ENCODE assay signal across 8 cellular contexts in the genomic region with DNA sequence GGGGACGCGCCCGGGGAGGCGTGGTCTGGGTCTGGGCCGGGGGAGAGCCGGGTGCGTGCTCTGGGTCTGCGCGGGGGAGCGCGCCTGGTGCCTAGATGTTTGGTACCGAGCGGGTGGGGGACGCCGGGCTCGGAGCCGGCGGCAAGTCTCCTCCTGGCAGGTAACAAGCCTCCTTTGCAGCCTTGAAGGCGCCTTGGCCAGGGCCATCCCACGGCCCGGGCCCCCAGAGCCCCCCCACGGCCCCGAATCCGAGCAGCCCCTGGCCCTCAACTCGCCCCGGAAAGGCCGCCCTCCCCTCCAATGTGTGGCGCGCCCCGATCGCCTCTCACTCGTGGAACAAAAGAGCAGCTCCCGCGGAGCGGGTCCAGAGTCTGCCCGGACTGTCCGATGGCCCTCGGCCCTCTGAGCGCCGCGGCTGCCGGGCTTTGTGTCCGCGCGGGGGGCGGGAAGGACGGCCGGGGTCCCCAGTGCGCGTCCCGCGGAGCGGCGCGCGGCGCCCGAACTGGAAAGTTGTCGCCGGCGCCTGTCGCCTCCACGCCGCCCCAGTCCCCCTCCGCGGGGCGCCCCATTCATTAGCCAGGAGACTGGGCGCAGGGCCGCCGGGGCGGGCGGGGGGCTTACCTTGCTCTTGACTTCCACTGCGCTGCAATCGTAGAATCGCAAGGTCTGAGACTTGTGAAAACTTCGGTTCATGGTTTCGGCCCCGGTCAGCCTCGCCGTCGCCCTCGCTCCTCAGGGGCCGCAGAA. TPM values are rescaled to one million over a fixed set of nuclear protein-coding genes. Genes with fewer than 3 reads are reported as not detected.
DNase-seq lines count a peak whose midpoint lies in the region; ATAC-seq, FAIRE-seq and TF ChIP-seq lines count a peak whose summit lies in the region.

No MANE protein-coding gene starts in this region.

- no peaks in the 10 kb centered on the region for H4K20me1 ChIP-seq in KMS-11 (ENCODE audit: insufficient read depth)
- H4K20me1 ChIP-seq in HepG2 (ENCODE audit: insufficient read depth, low read length), result no peaks in the 10 kb centered on the region

- in situ Hi-C loops in HepG2 (cut with HindIII; ENCODE audit: extremely low pct_ligation_motif_present, low pct_unique_long_range_greater_than_20kb), result no loop called here

- intact Hi-C loops in HepG2 (cut with micrococcal nuclease; ENCODE audit: unreplicated experiment), result loop anchor here (1.0 kb wide), 1 partner anchor 47 kb away; no protein-coding TSS in a partner anchor

- no TSS peak for BruUV-seq in HepG2 (replicated peaks; lab: Mats Ljungman, UMichigan)

- H3K4me2 ChIP-seq in KMS-11 (peak overlapping the region; percentile 79), HepG2 (ENCODE audit: low read depth, low read length) (peak overlapping the region; percentile 69)

- TF ChIP-seq CTCF in KMS-11 (conservative IDR thresholded peaks at IDR 0.05; ENCODE audit: low read depth, low read length), result no peak
- TF ChIP-seq CTCF in cardiac fibroblast (IDR thresholded peaks at IDR 0.05; ENCODE audit: low read depth, low read length), result no peak
- TF ChIP-seq CTCF in HepG2 (CRISPR knock-in tag; IDR thresholded peaks at IDR 0.05), result no peak
- TF ChIP-seq CTCF in thoracic aorta (IDR thresholded peaks at IDR 0.05), result no peak

- TF ChIP-seq EP300 in HepG2 (IDR thresholded peaks at IDR 0.05; ENCODE audit: low read depth in 2 of 2, low read length in 2 of 2), result no peak
- TF ChIP-seq EP300 in HepG2 (CRISPR knock-in tag; IDR thresholded peaks at IDR 0.05; ENCODE audit: borderline replicate concordance), result no peak

- POLR2A ChIA-PET in HepG2 (lab: Yijun Ruan, JAX), result interaction anchor here (0.8 to 1.2 kb wide), 2 partner anchors 47 to 312 kb away, joined by 3 to 4 read pairs; no protein-coding TSS in a partner anchor

- peak; percentile 34 for ATAC-seq in GM21515 (IDR thresholded peaks at IDR 0.05; ENCODE audit: unreplicated experiment)
- peak; percentile 51 for ATAC-seq in HepG2
- ATAC-seq in thoracic aorta (ENCODE audit: insufficient number of reproducible peaks, low FRiP score, low read depth), result no peak

- H3K27ac ChIP-seq in KMS-11 (no peak overlapping the region), HepG2 (ENCODE audit: extremely low read length, insufficient read depth, low read length) (peak overlapping the region; percentile 59), thoracic aorta (no peak overlapping the region)

- CTCF ChIA-PET in HepG2 (lab: Yijun Ruan, JAX; ENCODE audit: low intra/inter-chr PET ratio, low total read pairs), result no interaction called here

- TF ChIP-seq POLR2A in HepG2 (IDR thresholded peaks at IDR 0.05; ENCODE audit: insufficient read depth in 1 of 2, low read depth in 2 of 2, low read length in 2 of 2), result 0 out of 4 replicates have a peak, but pooled peaks of 1 of the 2 experiments have one; percentile 1

- H3K4me1 ChIP-seq in ES-I3 (ENCODE audit: insufficient read depth, low read length) (no peaks in the 10 kb centered on the region), KMS-11 (ENCODE audit: low read depth, poor library complexity, severe bottlenecking) (peaks cover 4% of the 10 kb centered on the region), HepG2 (ENCODE audit: insufficient read depth, low read length) (peaks cover 24% of the 10 kb centered on the region), thoracic aorta (ENCODE audit: control insufficient read depth in 1 of 2, low read depth in 2 of 2) (peaks cover 0 to 7% of the 10 kb centered on the region in 2 donors)

- H3K27me3 Mint-ChIP-seq in T-helper 2 cell treated with Interferon-gamma antibody and Interleukin-4, amounts not matched to agents 5 μg/mL and 100 μg/mL, for 36 hours (ENCODE audit: low read depth), result peaks cover 59% of the 10 kb centered on the region

- peak in 1 of 2 donors; percentile 21 for DNase-seq in cardiac fibroblast (ENCODE audit: low read depth in 2 of 2)
- no peak for DNase-seq in HepG2 (ENCODE audit: low spot score)
- DNase-seq in thoracic aorta (ENCODE audit: low spot score), result no peak
- no peak for DNase-seq in T-helper 2 cell treated with Interferon-gamma antibody and Interleukin-4, amounts not matched to agents 5 μg/mL and 100 μg/mL, for 36 hours (ENCODE audit: low spot score)
- DNase-seq in dedifferentiated amniotic fluid mesenchymal stem cell (ENCODE audit: extremely low spot score), result no peak

- H3K36me3 Mint-ChIP-seq in T-helper 2 cell treated with Interferon-gamma antibody and Interleukin-4, amounts not matched to agents 5 μg/mL and 100 μg/mL, for 36 hours (ENCODE audit: low read depth), result no peaks in the 10 kb centered on the region

- no CpG with 5 or more reads among the region's 83 CpGs for WGBS in HepG2 (ENCODE audit: low lambda C conversion rate)

- H3K79me2 ChIP-seq in KMS-11 (ENCODE audit: insufficient read depth, low read depth) (no peaks in the 10 kb centered on the region), HepG2 (ENCODE audit: insufficient read depth, low read length) (peaks cover 2% of the 10 kb centered on the region)

- H3K4me1 Mint-ChIP-seq in T-helper 2 cell treated with Interferon-gamma antibody and Interleukin-4, amounts not matched to agents 5 μg/mL and 100 μg/mL, for 36 hours (ENCODE audit: low read depth), result no peaks in the 10 kb centered on the region

- peak; percentile 9; the same call in 1 of the 2 replicates for TF ChIP-seq RAD21 in HepG2 (CRISPR knock-in tag; IDR thresholded peaks at IDR 0.05)

- H3K4me3 ChIP-seq in KMS-11 (IDR thresholded peaks at IDR 0.05; ENCODE audit: insufficient read depth, low read depth, low read length) (no peak overlapping the region), cardiac fibroblast (replicated peaks in 1 of 2; ENCODE audit: low read depth in 2 of 2, low read length in 2 of 2) (peak overlapping the region; percentile 62 to 68), HepG2 (replicated peaks in 1 of 3; ENCODE audit: insufficient read depth in 1 of 3, low read depth in 2 of 3, low read length in 3 of 3) (peak overlapping the region; percentile 67 to 87 (median 86); a peak in 5 of 6 replicates), thoracic aorta (peak overlapping the region; percentile 79)

- FAIRE-seq in HepG2 (lab: Jason Lieb, UNC), result no peak

- H3K27me3 ChIP-seq in KMS-11 (ENCODE audit: insufficient read depth, low read depth) (no peaks in the 10 kb centered on the region), HepG2 (ENCODE audit: control insufficient read depth in 1 of 2, insufficient read depth in 2 of 2, low read length in 2 of 2) (peaks cover 2 to 6% of the 10 kb centered on the region in 2 experiments; a peak in 1 of 5 replicates), thoracic aorta (replicated peaks; ENCODE audit: insufficient read depth) (no peaks in the 10 kb centered on the region)

- H3K36me3 ChIP-seq in ES-I3 (ENCODE audit: insufficient read depth, low read length), result no peaks in the 10 kb centered on the region
- no peaks in the 10 kb centered on the region for H3K36me3 ChIP-seq in KMS-11 (ENCODE audit: insufficient read depth)
- H3K36me3 ChIP-seq in HepG2 (replicated peaks in 1 of 2; ENCODE audit: control insufficient read depth in 1 of 2, insufficient read depth in 2 of 2, low read length in 2 of 2), result no peaks in the 10 kb centered on the region
- no peaks in the 10 kb centered on the region for H3K36me3 ChIP-seq in thoracic aorta

- no peaks in the 10 kb centered on the region for H3K9me3 Mint-ChIP-seq in T-helper 2 cell treated with Interferon-gamma antibody and Interleukin-4, amounts not matched to agents 5 μg/mL and 100 μg/mL, for 36 hours

- H3K9me3 ChIP-seq in ES-I3 (ENCODE audit: control insufficient read depth, insufficient read depth, low read length), result no peaks in the 10 kb centered on the region
- no peaks in the 10 kb centered on the region for H3K9me3 ChIP-seq in HepG2 (ENCODE audit: low read length)
- H3K9me3 ChIP-seq in thoracic aorta, result no peaks in the 10 kb centered on the region

- no peak overlapping the region for H3K27ac Mint-ChIP-seq in T-helper 2 cell treated with Interferon-gamma antibody and Interleukin-4, amounts not matched to agents 5 μg/mL and 100 μg/mL, for 36 hours

- H3K9ac ChIP-seq in ES-I3 (ENCODE audit: low read depth, low read length), result peak overlapping the region; percentile 89
- peak overlapping the region; percentile 56; the same call in 1 of the 2 replicates for H3K9ac ChIP-seq in KMS-11
- H3K9ac ChIP-seq in HepG2 (ENCODE audit: insufficient read depth, low read depth, low read length), result peak overlapping the region; percentile 75

- peak overlapping the region; percentile 89 for H2AFZ ChIP-seq in KMS-11 (ENCODE audit: low read depth)
- H2AFZ ChIP-seq in HepG2 (ENCODE audit: low read length), result no peak overlapping the region

- H3K4me3 Mint-ChIP-seq in T-helper 2 cell treated with Interferon-gamma antibody and Interleukin-4, amounts not matched to agents 5 μg/mL and 100 μg/mL, for 36 hours, result no peak overlapping the region

RNA-seq across cellular contexts. Expression of a gene that starts 0.5 kb away (rescaled TPM):
- 7.2 and 7.4 TPM in 2 replicates for total RNA-seq in HepG2 (2016; rRNA removed; fragmentation: Illumina TruSeq; extraction: Trizol)
- total RNA-seq in HepG2 (2016; cell fraction: cytosol; rRNA removed; fragmentation: Illumina TruSeq; extraction: Trizol; ENCODE audit: low read depth), result 7.6 and 9.4 TPM in 2 replicates
- 6.5 and 6.7 TPM in 2 replicates for total RNA-seq in HepG2 (2016; cell fraction: insoluble cytoplasmic fraction; rRNA removed; fragmentation: Illumina TruSeq; extraction: Trizol)
- 12.2 and 12.6 TPM in 2 replicates for total RNA-seq in HepG2 (2016; cell fraction: membrane; rRNA removed; fragmentation: Illumina TruSeq; extraction: Trizol)
- 4.7 and 4.8 TPM in 2 replicates for total RNA-seq in HepG2 (2016; cell fraction: nucleus; rRNA removed; fragmentation: Illumina TruSeq; extraction: Trizol)
- 3.6 and 3.9 TPM in 2 replicates for polyA plus RNA-seq in HepG2 (2011; rRNA removed)
- polyA plus RNA-seq in HepG2 (2011; cell fraction: cytosol; rRNA removed), result 4.0 and 4.3 TPM in 2 replicates
- polyA plus RNA-seq in HepG2 (2011; cell fraction: nucleus; rRNA removed), result 2.9 and 3.2 TPM in 2 replicates
- 5.1 and 5.3 TPM in 2 replicates for polyA plus RNA-seq in HepG2 (2012)
- polyA plus RNA-seq in HepG2 (2016; cell fraction: cytosol; fragmentation: Illumina TruSeq; extraction: Trizol; ENCODE audit: low read depth), result 11.7 and 12.8 TPM in 2 replicates
- polyA plus RNA-seq in HepG2 (2016; cell fraction: insoluble cytoplasmic fraction; fragmentation: Illumina TruSeq; extraction: Trizol; ENCODE audit: low read depth), result 9.0 and 9.7 TPM in 2 replicates
- polyA plus RNA-seq in HepG2 (2016; cell fraction: membrane; fragmentation: Illumina TruSeq; extraction: Trizol; ENCODE audit: low read depth), result 9.7 and 12.1 TPM in 2 replicates
- polyA plus RNA-seq in HepG2 (2016; cell fraction: nucleus; fragmentation: Illumina TruSeq; extraction: Trizol; ENCODE audit: insufficient read depth, low read depth), result 6.8 and 7.3 TPM in 2 replicates
- polyA minus RNA-seq in HepG2 (2011; rRNA and poly(A)+ RNA removed; ENCODE audit: low replicate concordance), result 2.0 and 6.8 TPM in 2 replicates
- polyA minus RNA-seq in HepG2 (2011; cell fraction: cytosol; rRNA and poly(A)+ RNA removed), result 5.4 and 5.7 TPM in 2 replicates
- polyA minus RNA-seq in HepG2 (2011; cell fraction: nucleus; rRNA and poly(A)+ RNA removed), result 2.9 and 3.0 TPM in 2 replicates
- 1 to 10 TPM; 3.0 to 4.8 TPM for total RNA-seq in thoracic aorta
